Comparison of ENCODE assay signal across 20 cellular contexts in genomic region chr15:22810735-22811338, GRCh38. TPM values are rescaled to one million over a fixed set of nuclear protein-coding genes. Genes with fewer than 3 reads are reported as not detected.
A peak's percentile ranks its signal among the peaks of the same experiment; 100 is the strongest.
DNase-seq lines count a peak whose midpoint lies in the region; ATAC-seq, FAIRE-seq and TF ChIP-seq lines count a peak whose summit lies in the region.
"Had no signal": no experiment of that assay in that cellular context is flagged by ENCODE, and none has a peak within 500 bp of the region (broad histone marks: within the 10 kb centered on the region; RNA-seq: fewer than 3 reads in every experiment).

No MANE protein-coding gene starts in this region.

- no peak overlapping the region for H3K4me3 ChIP-seq in IMR-90 (ENCODE audit: insufficient read depth, low read depth, low read length)
- H3K4me3 ChIP-seq: GM23338, psoas muscle, SJSA1, skin epidermis, tibial artery had no signal

- no peak for TF ChIP-seq POLR2A in IMR-90 (IDR thresholded peaks at IDR 0.05; ENCODE audit: low read depth, low read length)

- in situ Hi-C loops in IMR-90 (cut with MboI; ENCODE audit: low sequenced_read_pairs) = loop anchor here (25.0 kb wide), 1 partner anchor 99 kb away; no protein-coding TSS in a partner anchor

- H3K27ac ChIP-seq in IMR-90 (ENCODE audit: insufficient read depth, low read length) = no peak overlapping the region
- H3K27ac ChIP-seq: psoas muscle, SJSA1, skin epidermis, tibial artery had no signal

- dilution Hi-C loops in IMR-90 (cut with HindIII; ENCODE audit: low sequenced_read_pairs, unreplicated experiment) = no loop called here

- no peak for ATAC-seq in activated CD8-positive, alpha-beta T cell treated with anti-CD3 and anti-CD28 coated beads, Interleukin-2, amount 10 ng/mL, durations not matched to agents 7 days and 5 days
- no peak for ATAC-seq in activated CD8-positive, alpha-beta T cell treated with anti-CD3 and anti-CD28 coated beads for 36 hours
- peak; percentile 79 for ATAC-seq in IMR-90 (ENCODE audit: low read depth)
- no peak for ATAC-seq in stimulated activated memory B cell treated with anti-CD40 and anti-IgM and Interleukin-4, amounts not matched to agents 10 μg/mL and 1 μg/mL and 100 μg/mL, for 72 hours
- ATAC-seq in GM21381 (IDR thresholded peaks at IDR 0.05; ENCODE audit: unreplicated experiment) = no peak

- H3K79me1 ChIP-seq in IMR-90 (ENCODE audit: low read depth in 1 of 2, low read length in 2 of 2) = peaks cover 11 to 21% of the 10 kb centered on the region in 2 experiments; a peak in 3 of 4 replicates

- no peak for FAIRE-seq in RCC 7860 (lab: Jason Lieb, UNC)

- CTCF ChIA-PET in activated CD8-positive, alpha-beta T cell treated with anti-CD3 and anti-CD28 coated beads, Interleukin-2, amount 10 ng/mL, durations not matched to agents 7 days and 5 days (lab: Charles Lee) = no interaction called here
- CTCF ChIA-PET in activated CD8-positive, alpha-beta T cell treated with anti-CD3 and anti-CD28 coated beads for 36 hours (lab: Charles Lee) = interaction anchor here (0.9 kb wide), 1 partner anchor 9 kb away, joined by 3 read pairs; no protein-coding TSS in a partner anchor
- CTCF ChIA-PET in IMR-90 (lab: Yijun Ruan, JAX) = interaction anchor here (0.7 kb wide), 1 partner anchor 138 kb away, joined by 3 read pairs; no protein-coding TSS in a partner anchor

- peaks cover 11% of the 10 kb centered on the region for H3K36me3 Mint-ChIP-seq in activated CD8-positive, alpha-beta T cell treated with anti-CD3 and anti-CD28 coated beads, Interleukin-2, amount 10 ng/mL, durations not matched to agents 7 days and 5 days (ENCODE audit: low read depth)
- peaks cover under 1% of the 10 kb centered on the region for H3K36me3 Mint-ChIP-seq in activated CD8-positive, alpha-beta T cell treated with anti-CD3 and anti-CD28 coated beads for 36 hours (ENCODE audit: low read depth)
- H3K36me3 Mint-ChIP-seq in chondrocyte (ENCODE audit: low read depth) = peaks cover 5% of the 10 kb centered on the region
- peaks cover 28% of the 10 kb centered on the region for H3K36me3 Mint-ChIP-seq in stimulated activated memory B cell treated with anti-CD40 and anti-IgM and Interleukin-4, amounts not matched to agents 10 μg/mL and 1 μg/mL and 100 μg/mL, for 72 hours

- POLR2A ChIA-PET in activated CD8-positive, alpha-beta T cell treated with anti-CD3 and anti-CD28 coated beads, Interleukin-2, amount 10 ng/mL, durations not matched to agents 7 days and 5 days (lab: Charles Lee) = no interaction called here
- POLR2A ChIA-PET in activated CD8-positive, alpha-beta T cell treated with anti-CD3 and anti-CD28 coated beads for 36 hours (lab: Charles Lee) = no interaction called here
- POLR2A ChIA-PET in IMR-90 (lab: Charles Lee; ENCODE audit: unreplicated experiment) = no interaction called here

- no peak overlapping the region for H3K4me2 ChIP-seq in IMR-90 (ENCODE audit: low read depth, low read length)
- H3K4me2 ChIP-seq: GM23338 had no signal

- no peak overlapping the region for H4K91ac ChIP-seq in IMR-90 (ENCODE audit: insufficient read depth, low read depth, low read length)

- H3K9ac ChIP-seq in IMR-90 (ENCODE audit: low read depth, low read length) = no peak overlapping the region

- H3K23ac ChIP-seq in IMR-90 (ENCODE audit: low read depth, low read length) = no peak overlapping the region

- H2BK120ac ChIP-seq in IMR-90 (ENCODE audit: low read depth, low read length) = no peak overlapping the region

- intact Hi-C loops in activated CD8-positive, alpha-beta T cell treated with anti-CD3 and anti-CD28 coated beads for 36 hours (cut with micrococcal nuclease) = no loop called here
- intact Hi-C loops in IMR-90 (cut with micrococcal nuclease) = no loop called here

- no peak overlapping the region for H3K4ac ChIP-seq in IMR-90 (ENCODE audit: low read depth, low read length)

- H2AK5ac ChIP-seq in IMR-90 (ENCODE audit: low read depth, low read length) = no peak overlapping the region

- no CpG with 5 or more reads among the region's 10 CpGs for WGBS in IMR-90 (ENCODE audit: extremely low coverage in 2 of 2, insufficient read length in 1 of 2), 2 experiments

- no peak overlapping the region for H3K4me3 Mint-ChIP-seq in activated CD8-positive, alpha-beta T cell treated with anti-CD3 and anti-CD28 coated beads, Interleukin-2, amount 10 ng/mL, durations not matched to agents 7 days and 5 days
- no peak overlapping the region for H3K4me3 Mint-ChIP-seq in activated CD8-positive, alpha-beta T cell treated with anti-CD3 and anti-CD28 coated beads for 36 hours
- no peak overlapping the region for H3K4me3 Mint-ChIP-seq in chondrocyte (ENCODE audit: unreplicated experiment)
- H3K4me3 Mint-ChIP-seq in stimulated activated memory B cell treated with anti-CD40 and anti-IgM and Interleukin-4, amounts not matched to agents 10 μg/mL and 1 μg/mL and 100 μg/mL, for 72 hours = no peak overlapping the region
- H3K4me3 Mint-ChIP-seq: GM23338, immature natural killer cell had no signal

- no peak overlapping the region for H2BK5ac ChIP-seq in IMR-90 (ENCODE audit: low read depth, low read length, poor library complexity, severe bottlenecking)

- H2BK20ac ChIP-seq in IMR-90 (ENCODE audit: low read depth, low read length) = no peak overlapping the region

- H4K8ac ChIP-seq in IMR-90 (ENCODE audit: low read depth in 2 of 2, low read length in 2 of 2) = no peak overlapping the region

- peaks cover 11% of the 10 kb centered on the region for H3K4me1 Mint-ChIP-seq in activated CD8-positive, alpha-beta T cell treated with anti-CD3 and anti-CD28 coated beads, Interleukin-2, amount 10 ng/mL, durations not matched to agents 7 days and 5 days (ENCODE audit: low read depth)
- peaks cover 15% of the 10 kb centered on the region for H3K4me1 Mint-ChIP-seq in activated CD8-positive, alpha-beta T cell treated with anti-CD3 and anti-CD28 coated beads for 36 hours (ENCODE audit: low read depth)
- peaks cover 9% of the 10 kb centered on the region for H3K4me1 Mint-ChIP-seq in chondrocyte (ENCODE audit: low read depth)
- peaks cover 30% of the 10 kb centered on the region for H3K4me1 Mint-ChIP-seq in stimulated activated memory B cell treated with anti-CD40 and anti-IgM and Interleukin-4, amounts not matched to agents 10 μg/mL and 1 μg/mL and 100 μg/mL, for 72 hours

- H2AFZ ChIP-seq in IMR-90 (replicated peaks; ENCODE audit: low read length, poor library complexity) = no peak overlapping the region
- H2AFZ ChIP-seq: GM23338 had no signal

- no peak overlapping the region for H4K5ac ChIP-seq in IMR-90 (ENCODE audit: low read depth, low read length)

- no peaks in the 10 kb centered on the region for H3K9me3 Mint-ChIP-seq in activated CD8-positive, alpha-beta T cell treated with anti-CD3 and anti-CD28 coated beads, Interleukin-2, amount 10 ng/mL, durations not matched to agents 7 days and 5 days (ENCODE audit: insufficient read depth)
- no peaks in the 10 kb centered on the region for H3K9me3 Mint-ChIP-seq in activated CD8-positive, alpha-beta T cell treated with anti-CD3 and anti-CD28 coated beads for 36 hours
- no peaks in the 10 kb centered on the region for H3K9me3 Mint-ChIP-seq in chondrocyte (ENCODE audit: low read depth)
- no peaks in the 10 kb centered on the region for H3K9me3 Mint-ChIP-seq in stimulated activated memory B cell treated with anti-CD40 and anti-IgM and Interleukin-4, amounts not matched to agents 10 μg/mL and 1 μg/mL and 100 μg/mL, for 72 hours
- H3K9me3 Mint-ChIP-seq: activated T-helper 2 cell treated with anti-CD3 and anti-CD28 coated beads, Interferon-gamma antibody, Interleukin-2, Interleukin-4, amounts not matched to agents 10 μg/mL and 5 μg/mL and 100 μg/mL, durations not matched to agents 14 hours and 24 hours and 36 hours; GM23338; immature natural killer cell had no signal

- no peaks in the 10 kb centered on the region for H3K9me3 ChIP-seq in IMR-90 (ENCODE audit: control insufficient read depth, insufficient read depth, low read length)
- H3K9me3 ChIP-seq: BE2C, psoas muscle, SJSA1, tibial artery had no signal

- TF ChIP-seq CTCF in activated CD8-positive, alpha-beta T cell treated with anti-CD3 and anti-CD28 coated beads for 36 hours (IDR thresholded peaks at IDR 0.05) = no peak
- TF ChIP-seq CTCF in IMR-90 (conservative IDR thresholded peaks at IDR 0.05; ENCODE audit: low read depth, low read length) (no peak), chondrocyte (IDR thresholded peaks at IDR 0.05) (no peak)

- no peak overlapping the region for H2AK9ac ChIP-seq in IMR-90 (replicated peaks; ENCODE audit: low read depth, low read length, poor library complexity)

- peaks cover 2% of the 10 kb centered on the region for H3K36me3 ChIP-seq in IMR-90 (ENCODE audit: control insufficient read depth, insufficient read depth, low read length)

- no peaks in the 10 kb centered on the region for H3K27me3 ChIP-seq in IMR-90 (ENCODE audit: control insufficient read depth, insufficient read depth, low read length)
- H3K27me3 ChIP-seq: BE2C, SJSA1, tibial artery had no signal

- no peaks in the 10 kb centered on the region for H3K27me3 Mint-ChIP-seq in activated CD8-positive, alpha-beta T cell treated with anti-CD3 and anti-CD28 coated beads, Interleukin-2, amount 10 ng/mL, durations not matched to agents 7 days and 5 days (ENCODE audit: low read depth)
- no peaks in the 10 kb centered on the region for H3K27me3 Mint-ChIP-seq in activated CD8-positive, alpha-beta T cell treated with anti-CD3 and anti-CD28 coated beads for 36 hours
- no peaks in the 10 kb centered on the region for H3K27me3 Mint-ChIP-seq in chondrocyte (ENCODE audit: low read depth)
- H3K27me3 Mint-ChIP-seq in stimulated activated memory B cell treated with anti-CD40 and anti-IgM and Interleukin-4, amounts not matched to agents 10 μg/mL and 1 μg/mL and 100 μg/mL, for 72 hours = no peaks in the 10 kb centered on the region

- TF ChIP-seq RAD21 in IMR-90 (IDR thresholded peaks at IDR 0.05; ENCODE audit: low read length) = no peak

- no peaks in the 10 kb centered on the region for H3K4me1 ChIP-seq in IMR-90 (ENCODE audit: control insufficient read depth, insufficient read depth, low read length)
- H3K4me1 ChIP-seq: BE2C, psoas muscle, tibial artery had no signal

- H2BK15ac ChIP-seq in IMR-90 (ENCODE audit: low read depth, low read length) = no peak overlapping the region

- no TSS peak for BruUV-seq in IMR-90 (replicated peaks; lab: Mats Ljungman, UMichigan)

- H3K56ac ChIP-seq in IMR-90 (ENCODE audit: extremely low read depth, insufficient read depth, low read length) = no peak overlapping the region

- no peaks in the 10 kb centered on the region for H4K20me1 ChIP-seq in IMR-90 (ENCODE audit: insufficient read depth, low read length)

- no peaks in the 10 kb centered on the region for H3K9me1 ChIP-seq in IMR-90 (ENCODE audit: insufficient read depth, low read length)

- DNase-seq in activated CD8-positive, alpha-beta T cell treated with anti-CD3 and anti-CD28 coated beads, Interleukin-2, amount 10 ng/mL, durations not matched to agents 7 days and 5 days = no peak
- no peak for DNase-seq in activated CD8-positive, alpha-beta T cell treated with anti-CD3 and anti-CD28 coated beads for 36 hours
- peak; percentile 28 for DNase-seq in IMR-90
- DNase-seq in chondrocyte (ENCODE audit: low spot score) = no peak
- no peak for DNase-seq in RCC 7860 (ENCODE audit: low spot score)
- no peak for DNase-seq in NCI-H446 treated with DMSO at 0.1 percent for 48 hours (lab: John Stamatoyannopoulos, UW)
- DNase-seq: central memory CD4-positive, alpha-beta T cell; immature natural killer cell; NCI-H510A; psoas muscle; stimulated activated naive CD4-positive, alpha-beta T cell treated with Interleukin-2 at 50 U/mL for 16 hours; T-helper 1 cell had no signal

- H3K18ac ChIP-seq in IMR-90 (ENCODE audit: low read depth, low read length) = no peak overlapping the region

- H3K14ac ChIP-seq in IMR-90 (replicated peaks; ENCODE audit: low read depth, low read length) = no peak overlapping the region

- H3K27ac Mint-ChIP-seq in activated CD8-positive, alpha-beta T cell treated with anti-CD3 and anti-CD28 coated beads, Interleukin-2, amount 10 ng/mL, durations not matched to agents 7 days and 5 days = peak overlapping the region; percentile 68
- H3K27ac Mint-ChIP-seq in activated CD8-positive, alpha-beta T cell treated with anti-CD3 and anti-CD28 coated beads for 36 hours = no peak overlapping the region
- H3K27ac Mint-ChIP-seq in chondrocyte (ENCODE audit: unreplicated experiment) = peak overlapping the region; percentile 36
- H3K27ac Mint-ChIP-seq in stimulated activated memory B cell treated with anti-CD40 and anti-IgM and Interleukin-4, amounts not matched to agents 10 μg/mL and 1 μg/mL and 100 μg/mL, for 72 hours = peak overlapping the region; percentile 58
- H3K27ac Mint-ChIP-seq: activated T-helper 2 cell treated with anti-CD3 and anti-CD28 coated beads, Interferon-gamma antibody, Interleukin-2, Interleukin-4, amounts not matched to agents 10 μg/mL and 5 μg/mL and 100 μg/mL, durations not matched to agents 14 hours and 24 hours and 36 hours; GM23338 had no signal

RNA-seq across cellular contexts. Expression of gene NIPA1, which starts 24.4 kb away (rescaled TPM):
- 10 to 100 TPM; 16.8 to 19.4 TPM for total RNA-seq in activated CD8-positive, alpha-beta T cell treated with anti-CD3 and anti-CD28 coated beads, Interleukin-2, amount 10 ng/mL, durations not matched to agents 7 days and 5 days
- total RNA-seq in activated CD8-positive, alpha-beta T cell treated with anti-CD3 and anti-CD28 coated beads for 36 hours = 10 to 100 TPM; 12.0 to 13.1 TPM
- total RNA-seq in IMR-90 (2012; rRNA removed) (10.6 and 13.6 TPM in 2 replicates), chondrocyte (13.5 to 18.3 TPM (median 16.4 TPM) in 3 replicates)
- polyA plus RNA-seq in IMR-90 (2012; rRNA removed) = 6.5 and 6.8 TPM in 2 replicates
- polyA plus RNA-seq in IMR-90 (2012; cell fraction: cytosol; rRNA removed) = 2.8 and 3.7 TPM in 2 replicates
- 6.5 and 6.6 TPM in 2 replicates for polyA plus RNA-seq in IMR-90 (2012; cell fraction: nucleus; rRNA removed; ENCODE audit: low replicate concordance)

RNA-seq across cellular contexts. Expression of gene NIPA2, which starts 27.6 kb away (rescaled TPM):
- total RNA-seq in activated CD8-positive, alpha-beta T cell treated with anti-CD3 and anti-CD28 coated beads, Interleukin-2, amount 10 ng/mL, durations not matched to agents 7 days and 5 days = 10 to 100 TPM; 53.7 to 59.5 TPM
- 10 to 100 TPM; 59.2 to 61.5 TPM for total RNA-seq in activated CD8-positive, alpha-beta T cell treated with anti-CD3 and anti-CD28 coated beads for 36 hours
- total RNA-seq in IMR-90 (2012; rRNA removed) (38.0 and 78.6 TPM in 2 replicates), chondrocyte (59.3 to 60.9 TPM (median 60.4 TPM) in 3 replicates)
- polyA plus RNA-seq in IMR-90 (2012; rRNA removed) = 25.6 and 33.0 TPM in 2 replicates
- polyA plus RNA-seq in IMR-90 (2012; cell fraction: cytosol; rRNA removed) = 18.0 and 19.5 TPM in 2 replicates
- polyA plus RNA-seq in IMR-90 (2012; cell fraction: nucleus; rRNA removed; ENCODE audit: low replicate concordance) = 8.5 and 13.9 TPM in 2 replicates
